In the genomic region with DNA sequence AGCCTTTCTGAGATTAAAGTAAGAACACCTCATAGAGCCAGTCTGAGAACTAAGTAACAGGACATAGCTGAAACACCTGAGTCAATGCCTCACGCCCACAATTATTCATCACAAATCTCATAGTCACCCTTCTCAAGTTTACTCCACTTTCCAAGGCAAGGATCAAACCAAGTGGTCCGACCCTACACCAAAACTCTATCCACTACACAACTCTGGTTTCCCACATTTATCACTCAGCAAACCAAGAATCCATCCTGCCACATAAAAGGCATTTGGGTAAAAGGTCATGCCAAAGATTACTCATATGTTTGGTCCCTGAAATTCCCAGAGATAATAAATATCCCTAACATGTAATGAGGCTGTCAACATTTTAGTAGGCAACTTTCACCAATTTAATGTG, we compare ENCODE assay signal across 20 cellular contexts.
DNase-seq lines count a peak whose midpoint lies in the region; ATAC-seq, FAIRE-seq and TF ChIP-seq lines count a peak whose summit lies in the region.
"Had no signal": no experiment of that assay in that cellular context is flagged by ENCODE, and none has a peak within 500 bp of the region (broad histone marks: within the 10 kb centered on the region; RNA-seq: fewer than 3 reads in every experiment).

No MANE protein-coding gene starts in this region.

- intact Hi-C loops in spleen (cut with DNase I; ENCODE audit: low total_unique reads): no loop called here

- no peaks in the 10 kb centered on the region for H3K9me3 ChIP-seq in spleen
- H3K9me3 ChIP-seq: BLaER1, SJCRH30, upper lobe of left lung had no signal

- no peak for DNase-seq in activated CD4-positive, CD25-positive, alpha-beta regulatory T cell (lab: John Stamatoyannopoulos, UW)
- DNase-seq in HT1080 (ENCODE audit: low read depth): peak; percentile 29
- peak; percentile 74 for DNase-seq in epithelial cell of esophagus (ENCODE audit: low read depth)
- no peak for DNase-seq in spleen
- no peak for DNase-seq in SKM-1 (lab: John Stamatoyannopoulos, UW; ENCODE audit: unreplicated experiment)
- no peak for DNase-seq in D721Med (ENCODE audit: insufficient read length, low spot score)
- DNase-seq: activated CD4-positive, alpha-beta memory T cell treated with anti-CD3 and anti-CD28 coated beads, Interleukin-2, amount 10 ng/mL, durations not matched to agents 7 days and 5 days; Calu3; immature natural killer cell; left ventricle myocardium superior; NCI-H1694; SJCRH30; stimulated activated CD4-positive, alpha-beta T cell treated with anti-CD3 and anti-CD28 coated beads, Interleukin-4, amount 100 ng/mL, for 4 hours had no signal

- no peaks in the 10 kb centered on the region for H3K27me3 ChIP-seq in spleen (replicated peaks in 1 of 7)
- H3K27me3 ChIP-seq: BLaER1, neural progenitor cell, upper lobe of left lung had no signal

- no peak overlapping the region for H3K4me3 ChIP-seq in epithelial cell of esophagus (ENCODE audit: low read length)
- H3K4me3 ChIP-seq in spleen: no peak overlapping the region
- H3K4me3 ChIP-seq: BLaER1, neural progenitor cell, SJCRH30, upper lobe of left lung had no signal

- H3K4me1 ChIP-seq in spleen: no peaks in the 10 kb centered on the region
- H3K4me1 ChIP-seq: BLaER1, SJCRH30, upper lobe of left lung had no signal

- H3K27ac ChIP-seq in spleen: peak overlapping the region in 6 of 8 donors; percentile 56 to 88 (median 76)
- H3K27ac ChIP-seq: 22Rv1, BLaER1, neural progenitor cell, SJCRH30 had no signal

- no peak for TF ChIP-seq POLR2A in spleen (IDR thresholded peaks at IDR 0.05)

- WGBS in spleen, 5 donors: 58 to 84% (median 80%) methylated on average over 2 of the region's 2 CpGs

- TF ChIP-seq CTCF in epithelial cell of esophagus (IDR thresholded peaks at IDR 0.05; ENCODE audit: insufficient read depth, low read depth, low read length, missing control alignments): no peak
- TF ChIP-seq CTCF in spleen (IDR thresholded peaks at IDR 0.05 in 8 of 11, conservative IDR thresholded peaks at IDR 0.05 in 3 of 11): no peak
- no peak for TF ChIP-seq CTCF in D721Med (IDR thresholded peaks at IDR 0.05; ENCODE audit: insufficient read depth, missing control alignments)

- no peak for FAIRE-seq in D721Med (lab: Jason Lieb, UNC)
- FAIRE-seq: endothelial cell of umbilical vein had no signal

- peak; percentile 46 to 51 for ATAC-seq in activated CD4-positive, CD25-positive, alpha-beta regulatory T cell treated with anti-CD3 and anti-CD28 coated beads, Interleukin-2, amount 50 U/mL, for 24 hours
- no peak for ATAC-seq in GM21515 (IDR thresholded peaks at IDR 0.05; ENCODE audit: unreplicated experiment)
- ATAC-seq: left ventricle myocardium superior had no signal

- no peaks in the 10 kb centered on the region for H3K36me3 ChIP-seq in spleen
- H3K36me3 ChIP-seq: BLaER1, neural progenitor cell, SJCRH30, upper lobe of left lung had no signal

Comparison
In these comparisons a context has a peak if more than half of its experiments do, and no peak if none do; other contexts are left out.
1. DNase-seq: peak in HT1080 (single experiment) and epithelial cell of esophagus (single experiment); none in activated CD4-positive, CD25-positive, alpha-beta regulatory T cell (0 of 4), spleen (single experiment), SKM-1 (single experiment) and D721Med (single experiment).